8 cellular contexts compared by ENCODE assay signal in genomic region chr15:29558261-29558660, GRCh38.
"Had no signal": no experiment of that assay in that cellular context is flagged by ENCODE, and none has a peak within 500 bp of the region (broad histone marks: within the 10 kb centered on the region; RNA-seq: fewer than 3 reads in every experiment).

No MANE protein-coding gene starts in this region.

- H3K4me3 ChIP-seq: GM12878 had no signal

- FAIRE-seq: G401.6, GM12878, GM12891, GM12892, GM18507, GM19239 had no signal

- ATAC-seq: GM12878 had no signal

- DNase-seq: GDM1, GF-D8 had no signal
